8 cellular contexts compared by ENCODE assay signal in genomic region chr6:41424370-41425058, GRCh38.
DNase-seq lines count a peak whose midpoint lies in the region; ATAC-seq lines count a peak whose summit lies in the region.

No MANE protein-coding gene starts in this region.

- no peak overlapping the region for H3K9ac ChIP-seq in BLaER1

- no peaks in the 10 kb centered on the region for H3K9me3 Mint-ChIP-seq in central memory CD8-positive, alpha-beta T cell

- DNase-seq in GOT3 (lab: John Stamatoyannopoulos, UW) (peak; percentile 46), NCI-H226 (peak; percentile 63), left kidney (ENCODE audit: low read depth, low spot score) (peak; percentile 92)
- DNase-seq in central memory CD8-positive, alpha-beta T cell (ENCODE audit: low spot score in 2 of 2), result peak; percentile 63 to 77
- DNase-seq in stimulated activated CD4-positive, alpha-beta T cell treated with anti-CD3 and anti-CD28 coated beads, Interleukin-4, amount 100 ng/mL, for 24 hours, result peak; percentile 88

- no peak overlapping the region for H3K27ac Mint-ChIP-seq in central memory CD8-positive, alpha-beta T cell (ENCODE audit: low read depth)

- peaks cover 47% of the 10 kb centered on the region for H3K27me3 ChIP-seq in BLaER1

- no peak overlapping the region for H3K27ac ChIP-seq in BLaER1

- peaks cover 27% of the 10 kb centered on the region for H4K20me1 ChIP-seq in BLaER1

- H3K36me3 Mint-ChIP-seq in central memory CD8-positive, alpha-beta T cell (ENCODE audit: insufficient read depth), result no peaks in the 10 kb centered on the region

- H3K36me3 ChIP-seq in BLaER1, result no peaks in the 10 kb centered on the region

- H3K27me3 Mint-ChIP-seq in central memory CD8-positive, alpha-beta T cell, result peaks cover 34% of the 10 kb centered on the region

- H3K4me2 ChIP-seq in BLaER1, result peak overlapping the region; percentile 32

- peaks cover 9% of the 10 kb centered on the region for H3K4me1 Mint-ChIP-seq in central memory CD8-positive, alpha-beta T cell

- no peak overlapping the region for H3K4me3 ChIP-seq in BLaER1

- peak; percentile 42 to 54 for ATAC-seq in activated CD4-positive, CD25-positive, alpha-beta regulatory T cell treated with anti-CD3 and anti-CD28 coated beads, Interleukin-2, amount 50 U/mL, for 24 hours
- no peak for ATAC-seq in central memory CD8-positive, alpha-beta T cell (replicated peaks; ENCODE audit: extremely low read depth, poor library complexity, severe bottlenecking)
- ATAC-seq in GM21825 (IDR thresholded peaks at IDR 0.05; ENCODE audit: unreplicated experiment), result no peak

- H3K4me3 Mint-ChIP-seq in central memory CD8-positive, alpha-beta T cell, result no peak overlapping the region

- H3K4me1 ChIP-seq in BLaER1, result peaks cover 45% of the 10 kb centered on the region

- H3K9me3 ChIP-seq in BLaER1, result peaks cover 5% of the 10 kb centered on the region

Comparison
In these comparisons a context has a peak if more than half of its experiments do, and no peak if none do; other contexts are left out.
1. ATAC-seq: peak in activated CD4-positive, CD25-positive, alpha-beta regulatory T cell treated with anti-CD3 and anti-CD28 coated beads, Interleukin-2, amount 50 U/mL, for 24 hours (2 of 2); none in central memory CD8-positive, alpha-beta T cell (single experiment) and GM21825 (single experiment).
2. Peak in every context shown above with its lines, with median percentiles within 50 percentile points of each other: DNase-seq.